In genomic region chr16:66523861-66524354, GRCh38 we compare ENCODE assay signal across 10 cellular contexts. TPM values are rescaled to one million over a fixed set of nuclear protein-coding genes. Genes with fewer than 3 reads are reported as not detected.
A peak's percentile ranks its signal among the peaks of the same experiment; 100 is the strongest.
DNase-seq lines count a peak whose midpoint lies in the region; ATAC-seq, FAIRE-seq and TF ChIP-seq lines count a peak whose summit lies in the region.
"Had no signal": no experiment of that assay in that cellular context is flagged by ENCODE, and none has a peak within 500 bp of the region (broad histone marks: within the 10 kb centered on the region; RNA-seq: fewer than 3 reads in every experiment).

No MANE protein-coding gene starts in this region.

- H3K27me3 Mint-ChIP-seq in T-cell (no peaks in the 10 kb centered on the region), immature natural killer cell (ENCODE audit: low read depth in 3 of 3) (peaks cover 6 to 12% (median 8%) of the 10 kb centered on the region in 3 donors)
- H3K27me3 Mint-ChIP-seq: brain had no signal

- DNase-seq in GM12892 (ENCODE audit: insufficient read length), result no peak
- peak in 28 of 34 experiments; percentile 18 to 56 (median 38) for DNase-seq in T-cell
- peak; percentile 57 to 63 (median 60) for DNase-seq in immature natural killer cell
- DNase-seq in NCI-H1694 (lab: John Stamatoyannopoulos, UW), result no peak
- no peak for DNase-seq in NCI-H2227 (lab: John Stamatoyannopoulos, UW; ENCODE audit: unreplicated experiment)
- DNase-seq in stimulated activated CD4-positive, alpha-beta T cell treated with anti-CD3 and anti-CD28 coated beads, Interleukin-2, amount 100 ng/mL, for 48 hours, result no peak
- DNase-seq in EL, result no peak

- H3K9me3 Mint-ChIP-seq in T-cell, result no peaks in the 10 kb centered on the region
- H3K9me3 Mint-ChIP-seq in immature natural killer cell, result no peaks in the 10 kb centered on the region
- H3K9me3 Mint-ChIP-seq: brain had no signal

- no peak for TF ChIP-seq POLR2A in GM12892 (IDR thresholded peaks at IDR 0.05; ENCODE audit: low read depth, low read length)

- CTCF ChIA-PET in T-cell (lab: Charles Lee), result interaction anchor here in 1 of 2 donors (4.7 kb wide), 1 partner anchor 28 kb away, joined by 17 read pairs; the partner anchor contains the start of gene CKLF

- peaks cover 72 to 81% (median 79%) of the 10 kb centered on the region in 3 donors for H3K4me1 Mint-ChIP-seq in T-cell
- H3K4me1 Mint-ChIP-seq in immature natural killer cell, result peaks cover 69 to 86% of the 10 kb centered on the region in 2 donors
- H3K4me1 Mint-ChIP-seq: brain had no signal

- peak overlapping the region; percentile 64 to 75 (median 69) for H3K4me3 Mint-ChIP-seq in T-cell
- peak overlapping the region; percentile 67 to 81 (median 78) for H3K4me3 Mint-ChIP-seq in immature natural killer cell
- H3K4me3 Mint-ChIP-seq: brain had no signal

- H3K36me3 Mint-ChIP-seq in T-cell (peaks cover 5% of the 10 kb centered on the region), immature natural killer cell (peaks cover 0 to 14% (median 2%) of the 10 kb centered on the region in 3 donors)

- POLR2A ChIA-PET in T-cell (lab: Charles Lee), result no interaction called here

- peak; percentile 87 for FAIRE-seq in GM12892 (lab: Jason Lieb, UNC)
- FAIRE-seq: H1 had no signal

- ATAC-seq in HG02938 (IDR thresholded peaks at IDR 0.05; ENCODE audit: unreplicated experiment) (peak; percentile 50), T-cell (replicated peaks in 1 of 4) (peak; percentile 48 to 76 (median 56))

- H3K27ac Mint-ChIP-seq in T-cell (peak overlapping the region; percentile 96 to 99), immature natural killer cell (peak overlapping the region; percentile 89 to 97 (median 93))
- H3K27ac Mint-ChIP-seq: brain had no signal

RNA-seq across cellular contexts. Expression of gene TK2, which starts 26.0 kb away (rescaled TPM):
- 4.1 TPM for polyA plus RNA-seq in GM12892 (2012; ENCODE audit: missing spikeins)
- total RNA-seq in T-cell, result 10 to 100 TPM in 2 of 5 donors, 1 to 10 TPM in 3; 4.6 to 10.8 (median 8.4) TPM
- polyA plus RNA-seq in immature natural killer cell, result 10 to 100 TPM in 1 of 3 donors, 1 to 10 TPM in 2; 8.2 to 19.9 (median 9.8) TPM

RNA-seq across cellular contexts. Expression of gene CKLF, which starts 28.5 kb away (rescaled TPM):
- polyA plus RNA-seq in GM12892 (2012; ENCODE audit: missing spikeins), result 81.1 TPM
- 10 to 100 TPM; 25.3 to 67.8 (median 58.3) TPM for total RNA-seq in T-cell
- polyA plus RNA-seq in immature natural killer cell, result 100 to 1,000 TPM; 226 to 318 (median 229) TPM

RNA-seq across cellular contexts. Expression of gene CMTM1, which starts 42.3 kb away (rescaled TPM):
- 1.0 TPM for polyA plus RNA-seq in GM12892 (2012; ENCODE audit: missing spikeins)
- total RNA-seq in T-cell, result 10 to 100 TPM in 3 of 5 donors, 1 to 10 TPM in 1, under 1 TPM in 1; 0.95 to 12.9 (median 10.3) TPM
- polyA plus RNA-seq in immature natural killer cell, result 1 to 10 TPM; 1.1 to 3.1 (median 2.2) TPM

RNA-seq across cellular contexts. Expression of gene CMTM2, which starts 55.4 kb away (rescaled TPM):
- not detected for polyA plus RNA-seq in GM12892 (2012; ENCODE audit: missing spikeins)
- under 1 TPM in 2 of 5 donors, not detected in 3; 0.26 to 0.62 TPM for total RNA-seq in T-cell
- under 1 TPM in 1 of 3 donors, not detected in 2; 0.85 TPM for polyA plus RNA-seq in immature natural killer cell
- total RNA-seq: H1 had no signal
- polyA plus RNA-seq: H1 had no signal

Comparison
In these comparisons a context has a peak if more than half of its experiments do, and no peak if none do; other contexts are left out.
1. DNase-seq: peak in T-cell (28 of 34) and immature natural killer cell (3 of 3); none in GM12892 (single experiment), NCI-H1694 (single experiment), NCI-H2227 (single experiment), stimulated activated CD4-positive, alpha-beta T cell treated with anti-CD3 and anti-CD28 coated beads, Interleukin-2, amount 100 ng/mL, for 48 hours (0 of 2) and EL (single experiment).